ENCODE assay signal across 8 cellular contexts in the genomic region with DNA sequence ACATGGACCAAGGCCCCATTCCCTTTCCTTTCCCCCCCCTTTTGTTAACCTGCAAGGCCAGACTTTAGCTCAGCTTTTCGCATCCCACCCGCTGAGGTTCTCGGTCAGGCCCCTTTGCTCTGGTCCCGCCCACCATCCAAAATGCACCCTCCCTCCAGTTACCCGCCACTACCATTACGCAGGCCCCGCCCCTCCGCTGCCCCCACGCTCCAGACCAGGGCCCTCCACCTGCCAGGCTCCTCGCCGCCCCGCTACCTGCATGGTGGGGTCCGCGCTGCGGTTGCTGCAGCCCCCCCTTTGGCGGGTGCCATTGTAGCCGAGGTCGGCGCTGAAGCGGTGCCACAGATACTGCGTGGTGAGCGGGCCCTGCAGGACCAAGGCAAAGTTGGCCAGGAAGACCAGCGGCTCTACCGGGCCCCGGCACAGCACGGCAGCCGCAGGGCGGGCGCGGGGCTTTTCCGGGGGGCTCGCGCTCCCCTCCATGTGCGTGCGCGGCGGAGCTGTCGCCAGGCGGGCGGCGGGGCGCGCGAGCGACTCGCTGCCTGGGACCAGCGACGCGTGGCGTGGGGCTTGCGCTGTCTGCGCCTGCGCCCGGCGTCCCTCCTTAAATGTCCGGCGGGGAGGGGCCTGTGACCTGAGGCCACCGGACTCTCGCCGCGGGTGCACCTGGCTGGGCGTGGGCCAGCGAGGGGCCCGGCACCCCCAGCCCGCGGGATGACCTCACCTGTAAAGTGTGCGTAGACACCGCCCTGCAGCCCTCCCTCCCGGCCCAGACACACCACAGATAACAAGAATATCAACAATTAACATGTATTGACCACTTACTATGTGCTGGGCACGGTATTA. TPM values are rescaled to one million over a fixed set of nuclear protein-coding genes. Genes with fewer than 3 reads are reported as not detected.
A peak's percentile ranks its signal among the peaks of the same experiment; 100 is the strongest.
DNase-seq lines count a peak whose midpoint lies in the region; ATAC-seq, FAIRE-seq and TF ChIP-seq lines count a peak whose summit lies in the region.

Gene SLC46A1, minus strand, starts transcription at position 581 of the 846 bp plus-strand sequence. Its CDS starts 98 bp downstream, at position 483.

- peak within 1 kb of the TSS; percentile 67 for H3K4me3 Mint-ChIP-seq in activated CD8-positive, alpha-beta T cell treated with anti-CD3 and anti-CD28 coated beads for 36 hours
- H3K4me3 Mint-ChIP-seq in stimulated activated effector memory CD8-positive, alpha-beta T cell treated with anti-CD3 and anti-CD28 coated beads, Interleukin-12 subunit alpha, Interleukin-12 subunit beta, amount 100 ng/mL, for 72 hours = peak within 1 kb of the TSS; percentile 73

- BruUV-seq in endothelial cell of umbilical vein (replicated peaks; lab: Mats Ljungman, UMichigan) = no TSS peak

- CTCF ChIA-PET in HEK293 (lab: Yijun Ruan, JAX) = interaction anchor here (0.6 to 4.4 kb wide), 6 partner anchors 9 to 506 kb away, joined by 3 to 41 read pairs (median 4); no protein-coding TSS in a partner anchor
- CTCF ChIA-PET in activated CD8-positive, alpha-beta T cell treated with anti-CD3 and anti-CD28 coated beads for 36 hours (lab: Charles Lee) = interaction anchor here (0.8 to 7.8 kb wide), 2 partner anchors 11 to 143 kb away, joined by 3 to 63 read pairs; no protein-coding TSS in a partner anchor
- CTCF ChIA-PET in endothelial cell of umbilical vein (lab: Charles Lee) = interaction anchor here (1.5 to 5.1 kb wide), 3 partner anchors 11 to 23 kb away, joined by 3 to 34 read pairs (median 6); no protein-coding TSS in a partner anchor

- DNase-seq in DMS79 treated with DMSO at 0.1 percent for 48 hours (lab: John Stamatoyannopoulos, UW) (peak; percentile 86), NCI-H2196 (lab: John Stamatoyannopoulos, UW; ENCODE audit: unreplicated experiment) (peak; percentile 42), endothelial cell of umbilical vein (ENCODE audit: low read depth, low spot score) (peak; percentile 24), middle frontal gyrus (ENCODE audit: extremely low spot score, low spot score) (peak; percentile 42)
- peak; percentile 82 for DNase-seq in activated CD8-positive, alpha-beta T cell treated with anti-CD3 and anti-CD28 coated beads for 36 hours
- peak; percentile 50 to 85 for DNase-seq in stimulated activated effector memory CD8-positive, alpha-beta T cell treated with anti-CD3 and anti-CD28 coated beads, Interleukin-12 subunit alpha, Interleukin-12 subunit beta, amount 100 ng/mL, for 72 hours (ENCODE audit: low spot score in 2 of 2)

- H3K36me3 Mint-ChIP-seq in activated CD8-positive, alpha-beta T cell treated with anti-CD3 and anti-CD28 coated beads for 36 hours (ENCODE audit: low read depth) = no peaks in the 10 kb centered on the region
- peaks cover 9% of the 10 kb centered on the region for H3K36me3 Mint-ChIP-seq in stimulated activated effector memory CD8-positive, alpha-beta T cell treated with anti-CD3 and anti-CD28 coated beads, Interleukin-12 subunit alpha, Interleukin-12 subunit beta, amount 100 ng/mL, for 72 hours

- no peak for FAIRE-seq in endothelial cell of umbilical vein (lab: Jason Lieb, UNC)

- H3K9me3 ChIP-seq in HEK293 (ENCODE audit: control insufficient read depth, insufficient read depth, low read depth, low read length) (no peaks in the 10 kb centered on the region), endothelial cell of umbilical vein (replicated peaks; ENCODE audit: control insufficient read depth, insufficient read depth, low read length) (no peaks in the 10 kb centered on the region)

- no peaks in the 10 kb centered on the region for H3K9me3 Mint-ChIP-seq in activated CD8-positive, alpha-beta T cell treated with anti-CD3 and anti-CD28 coated beads for 36 hours
- no peaks in the 10 kb centered on the region for H3K9me3 Mint-ChIP-seq in stimulated activated effector memory CD8-positive, alpha-beta T cell treated with anti-CD3 and anti-CD28 coated beads, Interleukin-12 subunit alpha, Interleukin-12 subunit beta, amount 100 ng/mL, for 72 hours

- peak within 1 kb of the TSS; percentile 86 for H2AFZ ChIP-seq in endothelial cell of umbilical vein (ENCODE audit: low read depth, low read length)

- POLR2A ChIA-PET in HEK293 (lab: Yijun Ruan, JAX) (interaction anchor here (0.7 to 2.0 kb wide), 11 partner anchors 11 to 70 kb away, joined by 3 to 11 read pairs (median 7); partner anchors contain the start of genes IFT20, POLDIP2, SARM1 and TNFAIP1), endothelial cell of umbilical vein (lab: Charles Lee) (no interaction called here)
- POLR2A ChIA-PET in activated CD8-positive, alpha-beta T cell treated with anti-CD3 and anti-CD28 coated beads for 36 hours (lab: Charles Lee) = interaction anchor here (0.5 to 2.1 kb wide), 8 partner anchors 9 to 785 kb away, joined by 3 to 17 read pairs (median 4); no protein-coding TSS in a partner anchor

- H3K4me3 ChIP-seq in HEK293 (ENCODE audit: low read depth, low read length) (peak within 1 kb of the TSS; percentile 80), endothelial cell of umbilical vein (replicated peaks in 1 of 3; ENCODE audit: insufficient read depth in 1 of 3, low read depth in 1 of 3, low read length in 3 of 3) (peak within 1 kb of the TSS; percentile 0 to 54 (median 7))

- H3K4me1 ChIP-seq in HEK293 (ENCODE audit: control insufficient read depth, insufficient read depth, low read length) (no peaks in the 10 kb centered on the region), endothelial cell of umbilical vein (ENCODE audit: control insufficient read depth, extremely low read depth, insufficient read depth, low read length) (peaks cover 9% of the 10 kb centered on the region)

- no peaks in the 10 kb centered on the region for H3K27me3 Mint-ChIP-seq in activated CD8-positive, alpha-beta T cell treated with anti-CD3 and anti-CD28 coated beads for 36 hours

- H3K27ac Mint-ChIP-seq in activated CD8-positive, alpha-beta T cell treated with anti-CD3 and anti-CD28 coated beads for 36 hours = peak within 1 kb of the TSS; percentile 32
- H3K27ac Mint-ChIP-seq in stimulated activated effector memory CD8-positive, alpha-beta T cell treated with anti-CD3 and anti-CD28 coated beads, Interleukin-12 subunit alpha, Interleukin-12 subunit beta, amount 100 ng/mL, for 72 hours = peak within 1 kb of the TSS; percentile 50

- dilution Hi-C loops in endothelial cell of umbilical vein (cut with MboI; ENCODE audit: extremely low pct_ligation_motif_present, low sequenced_read_pairs) = no loop called here

- no peak for TF ChIP-seq POLR2A in endothelial cell of umbilical vein (IDR thresholded peaks at IDR 0.05; ENCODE audit: low read depth, low read length)

- peak within 1 kb of the TSS; percentile 79; the same call in 1 of the 2 replicates for H3K27ac ChIP-seq in HEK293 (ENCODE audit: extremely low read depth, low read depth, low read length)
- no peak within 1 kb of the TSS for H3K27ac ChIP-seq in endothelial cell of umbilical vein (ENCODE audit: insufficient read depth, low read depth, low read length)

- TF ChIP-seq CTCF in HEK293 (tag by site-specific recombination; IDR thresholded peaks at IDR 0.05) (no peak), endothelial cell of umbilical vein (IDR thresholded peaks at IDR 0.05; ENCODE audit: extremely low read depth in 1 of 2, insufficient read depth in 1 of 2, low read depth in 1 of 2, low read length in 2 of 2) (no peak)
- TF ChIP-seq CTCF in activated CD8-positive, alpha-beta T cell treated with anti-CD3 and anti-CD28 coated beads for 36 hours (IDR thresholded peaks at IDR 0.05) = no peak

- H3K79me2 ChIP-seq in endothelial cell of umbilical vein (ENCODE audit: control insufficient read depth, insufficient read depth, low read length) = no peaks in the 10 kb centered on the region

- H3K4me1 Mint-ChIP-seq in activated CD8-positive, alpha-beta T cell treated with anti-CD3 and anti-CD28 coated beads for 36 hours (ENCODE audit: low read depth) = peaks cover 2% of the 10 kb centered on the region
- peaks cover 5% of the 10 kb centered on the region for H3K4me1 Mint-ChIP-seq in stimulated activated effector memory CD8-positive, alpha-beta T cell treated with anti-CD3 and anti-CD28 coated beads, Interleukin-12 subunit alpha, Interleukin-12 subunit beta, amount 100 ng/mL, for 72 hours

- no peaks in the 10 kb centered on the region for H3K9me1 ChIP-seq in endothelial cell of umbilical vein (replicated peaks; ENCODE audit: control insufficient read depth, extremely low read depth, insufficient read depth, low read length)

- peaks cover under 1 to 2% of the 10 kb centered on the region in 2 experiments for H3K27me3 ChIP-seq in endothelial cell of umbilical vein (ENCODE audit: control insufficient read depth in 2 of 2, insufficient read depth in 2 of 2, low read length in 2 of 2)

- H3K36me3 ChIP-seq in HEK293 (ENCODE audit: control insufficient read depth in 2 of 2, insufficient read depth in 1 of 2, low read length in 2 of 2) = peaks cover 4 to 38% of the 10 kb centered on the region in 2 experiments; a peak in 1 of 3 replicates
- no peaks in the 10 kb centered on the region for H3K36me3 ChIP-seq in endothelial cell of umbilical vein (ENCODE audit: control insufficient read depth in 2 of 2, extremely low read depth in 1 of 2, insufficient read depth in 2 of 2, low read length in 2 of 2)

- intact Hi-C loops in activated CD8-positive, alpha-beta T cell treated with anti-CD3 and anti-CD28 coated beads for 36 hours (cut with micrococcal nuclease) = no loop called here
- intact Hi-C loops in endothelial cell of umbilical vein (cut with micrococcal nuclease) = no loop called here

- H3K4me2 ChIP-seq in endothelial cell of umbilical vein (ENCODE audit: insufficient read depth, low read length) = peak within 1 kb of the TSS; percentile 13

- ATAC-seq in activated CD8-positive, alpha-beta T cell treated with anti-CD3 and anti-CD28 coated beads for 36 hours = peak; percentile 95
- ATAC-seq in stimulated activated effector memory CD8-positive, alpha-beta T cell treated with anti-CD3 and anti-CD28 coated beads, Interleukin-12 subunit alpha, Interleukin-12 subunit beta, amount 100 ng/mL, for 72 hours = peak; percentile 89
- no peak for ATAC-seq in HG02840 (IDR thresholded peaks at IDR 0.05; ENCODE audit: low FRiP score, unreplicated experiment)

- H4K20me1 ChIP-seq in endothelial cell of umbilical vein (replicated peaks; ENCODE audit: control insufficient read depth, extremely low read depth, insufficient read depth, low read length) = no peaks in the 10 kb centered on the region

- no peak within 1 kb of the TSS for H3K9ac ChIP-seq in endothelial cell of umbilical vein (replicated peaks; ENCODE audit: extremely low read depth, insufficient read depth, low read length)

RNA-seq across cellular contexts. Expression of gene SLC46A1, which starts in this region (rescaled TPM):
- total RNA-seq in activated CD8-positive, alpha-beta T cell treated with anti-CD3 and anti-CD28 coated beads for 36 hours = 1 to 10 TPM; 2.1 to 3.1 TPM
- total RNA-seq in endothelial cell of umbilical vein = 1.8 and 4.1 TPM in 2 replicates
- 2.2 and 2.6 TPM in 2 replicates for polyA plus RNA-seq in endothelial cell of umbilical vein
- polyA plus RNA-seq in endothelial cell of umbilical vein (2011; cell fraction: cytosol; rRNA removed) = 1.7 and 2.0 TPM in 2 replicates
- 1.4 and 2.9 TPM in 2 replicates for polyA plus RNA-seq in endothelial cell of umbilical vein (2011; cell fraction: nucleus; rRNA removed)
- 3.9 and 4.2 TPM in 2 replicates for polyA plus RNA-seq in endothelial cell of umbilical vein (2012)
- polyA minus RNA-seq in endothelial cell of umbilical vein = 3.9 and 4.3 TPM in 2 replicates
- polyA minus RNA-seq in endothelial cell of umbilical vein (2011; cell fraction: cytosol; rRNA and poly(A)+ RNA removed) = 15.4 TPM
- polyA minus RNA-seq in endothelial cell of umbilical vein (2011; cell fraction: nucleus; rRNA and poly(A)+ RNA removed) = 1.3 and 3.6 TPM in 2 replicates

Comparison
In these comparisons a context has a peak if more than half of its experiments do, and no peak if none do; other contexts are left out.
1. DNase-seq: peak in every context shown above with its lines; median percentile 86 in DMS79 treated with DMSO at 0.1 percent for 48 hours; 82 in activated CD8-positive, alpha-beta T cell treated with anti-CD3 and anti-CD28 coated beads for 36 hours; 68 in stimulated activated effector memory CD8-positive, alpha-beta T cell treated with anti-CD3 and anti-CD28 coated beads, Interleukin-12 subunit alpha, Interleukin-12 subunit beta, amount 100 ng/mL, for 72 hours; 42 in NCI-H2196; 42 in middle frontal gyrus; 24 in endothelial cell of umbilical vein.